17 cellular contexts compared by ENCODE assay signal in genomic region chrX:46727445-46727844, GRCh38.
"Had no signal": no experiment of that assay in that cellular context is flagged by ENCODE, and none has a peak within 500 bp of the region (broad histone marks: within the 10 kb centered on the region; RNA-seq: fewer than 3 reads in every experiment).

No MANE protein-coding gene starts in this region.

- FAIRE-seq: bronchial epithelial cell, frontal cortex had no signal

- H3K9me3 ChIP-seq: lower lobe of right lung, sigmoid colon, tibial artery, vagina had no signal

- H3K4me1 ChIP-seq: lower lobe of right lung, sigmoid colon, tibial artery, vagina had no signal

- H3K4me3 ChIP-seq: lower lobe of right lung, sigmoid colon, tibial artery, vagina had no signal

- H3K27ac ChIP-seq: epithelial cell of prostate, lower lobe of right lung, sigmoid colon, tibial artery, vagina had no signal

- ATAC-seq: lower lobe of right lung; stimulated activated memory B cell treated with anti-CD40 and anti-IgM and Interleukin-4, amounts not matched to agents 10 μg/mL and 1 μg/mL and 100 μg/mL, for 72 hours had no signal

- H3K36me3 ChIP-seq: lower lobe of right lung, sigmoid colon, tibial artery, vagina had no signal

- DNase-seq: activated CD4-positive, alpha-beta T cell treated with anti-CD3 and anti-CD28 coated beads, Interleukin-2, amount 50 U/mL, for 4 hours; activated CD4-positive, CD25-positive, alpha-beta regulatory T cell treated with anti-CD3 and anti-CD28 coated beads, Interleukin-2, amount 50 U/mL, for 72 hours; activated naive CD4-positive, alpha-beta T cell; activated naive CD8-positive, alpha-beta T cell treated with anti-CD3 and anti-CD28 coated beads, Interleukin-2, amount 10 ng/mL, durations not matched to agents 7 days and 5 days; activated T-cell treated with anti-CD3 and anti-CD28 coated beads for 4 hours; aorta; head of caudate nucleus; lower lobe of right lung; midbrain; sigmoid colon; stimulated activated CD4-positive, alpha-beta T cell treated with anti-CD3 and anti-CD28 coated beads, Interleukin-1b, Interleukin-23, amount 100 ng/mL, for 48 hours; tibial artery had no signal

- H3K27me3 ChIP-seq: sigmoid colon, tibial artery, vagina had no signal
